Comparison of ENCODE assay signal across 22 cellular contexts in the genomic region with DNA sequence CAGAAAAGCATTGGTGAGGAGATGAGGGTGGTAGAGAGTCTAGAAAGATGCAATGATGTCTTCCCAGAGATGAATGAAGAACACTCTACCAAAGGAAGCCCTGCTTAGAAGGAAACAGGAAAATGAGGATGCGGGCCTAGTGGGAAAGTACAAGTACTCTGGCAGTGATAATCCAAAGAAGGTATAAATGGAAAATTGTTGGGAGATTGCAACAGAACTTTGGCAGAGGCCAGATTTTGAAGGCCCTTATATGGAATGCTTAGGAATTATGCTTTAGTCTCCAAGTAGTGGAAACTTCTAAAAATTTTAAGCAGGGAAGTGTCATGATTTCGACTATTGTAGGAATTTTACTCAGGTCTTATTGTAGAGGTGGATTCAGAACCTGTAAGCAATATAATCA. TPM values are rescaled to one million over a fixed set of nuclear protein-coding genes. Genes with fewer than 3 reads are reported as not detected.
A peak's percentile ranks its signal among the peaks of the same experiment; 100 is the strongest.
DNase-seq lines count a peak whose midpoint lies in the region; ATAC-seq and TF ChIP-seq lines count a peak whose summit lies in the region.
"Had no signal": no experiment of that assay in that cellular context is flagged by ENCODE, and none has a peak within 500 bp of the region (broad histone marks: within the 10 kb centered on the region; RNA-seq: fewer than 3 reads in every experiment).

No MANE protein-coding gene starts in this region.

- peaks cover 3% of the 10 kb centered on the region; the same call in 1 of the 2 replicates for H3K9me3 ChIP-seq in Panc1 (ENCODE audit: control insufficient read depth, insufficient read depth, low read depth, low read length)

- H3K27me3 ChIP-seq in Panc1 (ENCODE audit: control insufficient read depth, insufficient read depth, low read length): no peaks in the 10 kb centered on the region
- H3K27me3 ChIP-seq: BLaER1 treated with 17β-estradiol and CSF1 and Interleukin-3, amounts not matched to agents 10 nM and 100 nM had no signal

- intact Hi-C loops in Panc1 (cut with micrococcal nuclease; ENCODE audit: unreplicated experiment) (no loop called here), sciatic nerve (cut with DNase I) (no loop called here)

- H3K27ac ChIP-seq in Panc1 (ENCODE audit: low read length): peak overlapping the region; percentile 48; the same call in 1 of the 2 replicates
- H3K27ac ChIP-seq: BLaER1 treated with 17β-estradiol and CSF1 and Interleukin-3, amounts not matched to agents 10 nM and 100 nM had no signal

- no peak for ATAC-seq in Panc1
- peak; percentile 61 for ATAC-seq in sciatic nerve
- ATAC-seq: GM12878, HepG2 had no signal

- no peaks in the 10 kb centered on the region for H3K27me3 Mint-ChIP-seq in HFFc6 (ENCODE audit: insufficient read depth)

- POLR2A ChIA-PET in Panc1 (lab: Charles Lee): no interaction called here

- H3K36me3 Mint-ChIP-seq in HFFc6 (ENCODE audit: low read depth): peaks cover 47% of the 10 kb centered on the region
- H3K36me3 Mint-ChIP-seq: CD4-positive, alpha-beta memory T cell had no signal

- peak overlapping the region; percentile 39 for H3K27ac Mint-ChIP-seq in HFFc6
- H3K27ac Mint-ChIP-seq: CD4-positive, alpha-beta memory T cell had no signal

- in situ Hi-C loops in Panc1 (cut with HindIII; ENCODE audit: low pct_unique_long_range_greater_than_20kb, low sequenced_read_pairs): no loop called here

- CTCF ChIA-PET in Panc1 (lab: Charles Lee): no interaction called here

- H3K4me3 Mint-ChIP-seq in HFFc6: no peak overlapping the region
- H3K4me3 Mint-ChIP-seq: CD4-positive, alpha-beta memory T cell had no signal

- no TSS peak for BruUV-seq in Panc1 (replicated peaks; lab: Mats Ljungman, UMichigan)

- TF ChIP-seq CTCF in HFFc6 (IDR thresholded peaks at IDR 0.05) (no peak), Panc1 (IDR thresholded peaks at IDR 0.05) (no peak), fibroblast of pulmonary artery (IDR thresholded peaks at IDR 0.05; ENCODE audit: low read length, missing control alignments) (no peak)

- peaks cover 3% of the 10 kb centered on the region; the same call in 1 of the 2 replicates for H3K36me3 ChIP-seq in Panc1 (ENCODE audit: control insufficient read depth, insufficient read depth, low read length)
- H3K36me3 ChIP-seq: BLaER1 treated with 17β-estradiol and CSF1 and Interleukin-3, amounts not matched to agents 10 nM and 100 nM had no signal

- H3K4me3 ChIP-seq in Panc1 (ENCODE audit: low read depth in 2 of 2, low read length in 2 of 2): no peak overlapping the region
- H3K4me3 ChIP-seq in fibroblast of pulmonary artery (replicated peaks; ENCODE audit: low read depth, low read length): no peak overlapping the region
- H3K4me3 ChIP-seq: BLaER1 treated with 17β-estradiol and CSF1 and Interleukin-3, amounts not matched to agents 10 nM and 100 nM; GM12878 had no signal

- no peak for DNase-seq in HFFc6
- DNase-seq in Panc1 (ENCODE audit: low read depth, low spot score): no peak
- DNase-seq in fibroblast of pulmonary artery (ENCODE audit: low read depth): peak; percentile 67
- no peak for DNase-seq in sciatic nerve (ENCODE audit: low spot score)
- DNase-seq in NCI-H2107 (lab: John Stamatoyannopoulos, UW): no peak
- no peak for DNase-seq in UCSD-AML1 (lab: John Stamatoyannopoulos, UW; ENCODE audit: unreplicated experiment)
- DNase-seq in NCI-H526 (lab: John Stamatoyannopoulos, UW): no peak
- DNase-seq: Caco-2; CD4-positive, alpha-beta memory T cell; DND-41; KG1; NCI-H1092 treated with DMSO at 0.1 percent for 48 hours; NCI-H1436 treated with DMSO at 0.1 percent for 48 hours; NCI-H2029; NCI-H2171; NCI-H345; NCI-H524 treated with DMSO at 0.1 percent for 48 hours; OCI-M1; SHP77 had no signal

- H3K9me3 Mint-ChIP-seq in HFFc6: no peaks in the 10 kb centered on the region

- peaks cover 20% of the 10 kb centered on the region; the same call in 1 of the 2 replicates for H3K4me1 ChIP-seq in Panc1 (ENCODE audit: control insufficient read depth, insufficient read depth, low read length)
- H3K4me1 ChIP-seq: BLaER1 treated with 17β-estradiol and CSF1 and Interleukin-3, amounts not matched to agents 10 nM and 100 nM had no signal

- peaks cover 73% of the 10 kb centered on the region for H3K4me1 Mint-ChIP-seq in HFFc6 (ENCODE audit: low read depth)
- H3K4me1 Mint-ChIP-seq: CD4-positive, alpha-beta memory T cell had no signal

RNA-seq across cellular contexts. Expression of a gene that starts 11.0 kb away (rescaled TPM):
- 10 to 100 TPM; 33.4 to 40.6 (median 36.1) TPM for total RNA-seq in HFFc6 (2021; fragmentation: NEBNext Ultra II Directional; extraction: Animal tissue kit (Norgen Biotek cat#: 25700))
- total RNA-seq in Panc1 (2021; ENCODE audit: unreplicated experiment) (43.9 TPM), sciatic nerve (5.3 TPM)
- polyA plus RNA-seq in Panc1 (2012; ENCODE audit: insufficient read length): 17.8 TPM
- total RNA-seq: HepG2 had no signal
- polyA plus RNA-seq: HepG2 had no signal
